In the genomic region with DNA sequence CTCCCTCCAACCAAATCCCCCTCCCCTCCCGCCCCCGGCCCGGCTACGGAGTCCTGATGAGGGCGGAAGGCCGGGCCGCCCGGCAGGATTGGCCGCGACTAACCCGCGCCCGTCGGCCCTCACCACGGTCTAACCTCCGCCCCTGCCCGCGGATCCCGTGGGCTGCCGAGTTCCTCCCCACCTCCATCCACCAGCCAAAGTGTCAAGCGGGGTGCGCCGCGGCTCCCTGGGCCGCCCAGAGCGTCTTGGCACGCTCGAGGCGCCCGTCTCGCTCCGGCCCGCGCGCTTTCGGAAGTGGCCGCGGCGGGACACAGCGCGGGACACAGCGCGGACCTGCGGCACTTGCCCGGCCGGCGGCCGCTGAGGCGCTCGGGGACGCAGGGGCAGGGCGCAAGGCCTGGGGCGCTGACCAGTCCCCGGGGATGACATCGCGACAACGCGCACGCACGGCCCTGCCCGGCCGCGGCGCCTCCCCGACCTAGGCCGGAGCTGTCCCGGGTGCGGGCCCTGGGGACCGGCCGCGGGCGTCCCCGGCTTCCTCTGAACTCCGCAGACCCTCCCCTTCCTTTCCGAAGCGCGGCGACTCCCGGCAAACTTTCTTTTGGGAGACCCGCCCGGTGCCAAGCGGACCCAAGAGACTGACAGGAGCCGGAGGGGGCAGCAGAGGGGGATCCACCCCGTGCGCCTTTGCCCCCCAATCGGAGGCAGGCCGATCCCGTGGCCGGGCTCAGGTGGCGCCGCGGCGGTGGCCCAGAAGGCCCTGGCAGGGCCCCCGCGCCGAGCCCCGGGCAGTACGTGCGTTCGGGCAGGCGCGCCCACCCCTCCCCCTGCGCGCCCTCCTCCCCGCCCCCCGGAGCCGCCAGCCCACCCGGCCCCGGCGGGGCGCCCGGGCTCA, we compare ENCODE assay signal across 8 cellular contexts.
DNase-seq lines count a peak whose midpoint lies in the region; ATAC-seq and TF ChIP-seq lines count a peak whose summit lies in the region.

No MANE protein-coding gene starts in this region.

- H3K4me3 Mint-ChIP-seq in activated CD4-positive, alpha-beta T cell treated with anti-CD3 and anti-CD28 coated beads for 36 hours = peak overlapping the region; percentile 76

- H3K4me3 ChIP-seq in mesendoderm (ENCODE audit: low read length) = peak overlapping the region; percentile 61
- H3K4me3 ChIP-seq in suprapubic skin = peak overlapping the region; percentile 92

- CTCF ChIA-PET in activated CD4-positive, alpha-beta T cell treated with anti-CD3 and anti-CD28 coated beads for 36 hours (lab: Charles Lee) = interaction anchor here (0.6 to 3.6 kb wide), 13 partner anchors 7 to 324 kb away, joined by 3 to 30 read pairs (median 4); no protein-coding TSS in a partner anchor

- peaks cover 47% of the 10 kb centered on the region for H3K4me1 Mint-ChIP-seq in activated CD4-positive, alpha-beta T cell treated with anti-CD3 and anti-CD28 coated beads for 36 hours

- peaks cover 5% of the 10 kb centered on the region for H3K36me3 Mint-ChIP-seq in activated CD4-positive, alpha-beta T cell treated with anti-CD3 and anti-CD28 coated beads for 36 hours (ENCODE audit: low read depth)

- no peaks in the 10 kb centered on the region for H3K9me3 Mint-ChIP-seq in activated CD4-positive, alpha-beta T cell treated with anti-CD3 and anti-CD28 coated beads for 36 hours (ENCODE audit: low read depth)

- peak overlapping the region; percentile 85 for H3K27ac Mint-ChIP-seq in activated CD4-positive, alpha-beta T cell treated with anti-CD3 and anti-CD28 coated beads for 36 hours

- intact Hi-C loops in activated CD4-positive, alpha-beta T cell treated with anti-CD3 and anti-CD28 coated beads for 36 hours (cut with DNase I, micrococcal nuclease) = loop anchor here (1.0 to 5.0 kb wide), 4 partner anchors 7 to 129 kb away; no protein-coding TSS in a partner anchor

- H3K36me3 ChIP-seq in mesendoderm (ENCODE audit: control insufficient read depth, insufficient read depth, low read length) (no peaks in the 10 kb centered on the region), suprapubic skin (no peaks in the 10 kb centered on the region)

- no peak overlapping the region for H4K5ac ChIP-seq in mesendoderm (ENCODE audit: low read length)

- peak overlapping the region; percentile 89 for H3K56ac ChIP-seq in mesendoderm (ENCODE audit: low read length)

- TF ChIP-seq EP300 in suprapubic skin (IDR thresholded peaks at IDR 0.05) = no peak

- no peak overlapping the region for H2AK5ac ChIP-seq in mesendoderm (ENCODE audit: low read length)

- no peak for TF ChIP-seq POLR2A in suprapubic skin (IDR thresholded peaks at IDR 0.05)

- H3K18ac ChIP-seq in mesendoderm (ENCODE audit: low read length) = peak overlapping the region; percentile 29

- H3K79me2 ChIP-seq in mesendoderm (ENCODE audit: control insufficient read depth, insufficient read depth, low read length) = no peaks in the 10 kb centered on the region

- no peaks in the 10 kb centered on the region for H3K9me3 ChIP-seq in suprapubic skin

- ATAC-seq in GM19452 (IDR thresholded peaks at IDR 0.05; ENCODE audit: unreplicated experiment) (peak; percentile 30), HG03460 (IDR thresholded peaks at IDR 0.05; ENCODE audit: unreplicated experiment) (peak; percentile 27)
- ATAC-seq in activated CD4-positive, alpha-beta T cell treated with anti-CD3 and anti-CD28 coated beads for 36 hours = peak; percentile 53

- H3K9ac ChIP-seq in mesendoderm (ENCODE audit: low read length) = peak overlapping the region; percentile 77

- no peak for TF ChIP-seq CTCF in suprapubic skin (IDR thresholded peaks at IDR 0.05)

- H3K27ac ChIP-seq in mesendoderm (ENCODE audit: low read depth, low read length) (peak overlapping the region; percentile 57), suprapubic skin (peak overlapping the region; percentile 96)

- no peaks in the 10 kb centered on the region for H3K27me3 Mint-ChIP-seq in activated CD4-positive, alpha-beta T cell treated with anti-CD3 and anti-CD28 coated beads for 36 hours

- H4K8ac ChIP-seq in mesendoderm (ENCODE audit: low read depth, low read length) = no peak overlapping the region

- no CpG with 5 or more reads among the region's 112 CpGs for WGBS in mesendoderm (ENCODE audit: extremely low coverage, insufficient coverage, low lambda C conversion rate)
- WGBS in suprapubic skin = 0% methylated on average over 2 of the region's 112 CpGs

- H2BK5ac ChIP-seq in mesendoderm (ENCODE audit: low read length) = no peak overlapping the region

- peak; percentile 70 for DNase-seq in COLO668 (lab: John Stamatoyannopoulos, UW; ENCODE audit: unreplicated experiment)
- DNase-seq in activated CD4-positive, alpha-beta T cell treated with anti-CD3 and anti-CD28 coated beads for 36 hours = peak; percentile 75
- DNase-seq in effector CD8-positive, alpha-beta T cell (lab: John Stamatoyannopoulos, UW) = peak; percentile 46
- peak; percentile 74 for DNase-seq in mesendoderm
- DNase-seq in suprapubic skin (ENCODE audit: low spot score in 2 of 2) = peak; percentile 79 to 80
- no peak for DNase-seq in NCI-H2196 treated with DMSO at 0.1 percent for 48 hours (lab: John Stamatoyannopoulos, UW; ENCODE audit: unreplicated experiment)

- H2BK120ac ChIP-seq in mesendoderm (ENCODE audit: low read depth, low read length) = no peak overlapping the region

- POLR2A ChIA-PET in activated CD4-positive, alpha-beta T cell treated with anti-CD3 and anti-CD28 coated beads for 36 hours (lab: Charles Lee) = interaction anchor here (0.6 to 1.1 kb wide), 4 partner anchors 9 to 313 kb away, joined by 3 read pairs; no protein-coding TSS in a partner anchor

- no peak overlapping the region for H2BK15ac ChIP-seq in mesendoderm (replicated peaks; ENCODE audit: low read depth)

- no peaks in the 10 kb centered on the region for H3K4me1 ChIP-seq in mesendoderm (ENCODE audit: control insufficient read depth, low read depth, low read length)
- H3K4me1 ChIP-seq in suprapubic skin = peaks cover 11% of the 10 kb centered on the region

- H3K79me1 ChIP-seq in mesendoderm (ENCODE audit: low read length) = no peaks in the 10 kb centered on the region

- H3K23ac ChIP-seq in mesendoderm (ENCODE audit: low read length) = no peak overlapping the region

- no peak overlapping the region for H3K4ac ChIP-seq in mesendoderm (ENCODE audit: low read depth, low read length)

- H3K4me2 ChIP-seq in mesendoderm (ENCODE audit: low read length) = peak overlapping the region; percentile 92

- H3K27me3 ChIP-seq in mesendoderm (ENCODE audit: insufficient read depth, low read length, poor library complexity) = no peaks in the 10 kb centered on the region
- no peaks in the 10 kb centered on the region for H3K27me3 ChIP-seq in suprapubic skin
